In the genomic region with DNA sequence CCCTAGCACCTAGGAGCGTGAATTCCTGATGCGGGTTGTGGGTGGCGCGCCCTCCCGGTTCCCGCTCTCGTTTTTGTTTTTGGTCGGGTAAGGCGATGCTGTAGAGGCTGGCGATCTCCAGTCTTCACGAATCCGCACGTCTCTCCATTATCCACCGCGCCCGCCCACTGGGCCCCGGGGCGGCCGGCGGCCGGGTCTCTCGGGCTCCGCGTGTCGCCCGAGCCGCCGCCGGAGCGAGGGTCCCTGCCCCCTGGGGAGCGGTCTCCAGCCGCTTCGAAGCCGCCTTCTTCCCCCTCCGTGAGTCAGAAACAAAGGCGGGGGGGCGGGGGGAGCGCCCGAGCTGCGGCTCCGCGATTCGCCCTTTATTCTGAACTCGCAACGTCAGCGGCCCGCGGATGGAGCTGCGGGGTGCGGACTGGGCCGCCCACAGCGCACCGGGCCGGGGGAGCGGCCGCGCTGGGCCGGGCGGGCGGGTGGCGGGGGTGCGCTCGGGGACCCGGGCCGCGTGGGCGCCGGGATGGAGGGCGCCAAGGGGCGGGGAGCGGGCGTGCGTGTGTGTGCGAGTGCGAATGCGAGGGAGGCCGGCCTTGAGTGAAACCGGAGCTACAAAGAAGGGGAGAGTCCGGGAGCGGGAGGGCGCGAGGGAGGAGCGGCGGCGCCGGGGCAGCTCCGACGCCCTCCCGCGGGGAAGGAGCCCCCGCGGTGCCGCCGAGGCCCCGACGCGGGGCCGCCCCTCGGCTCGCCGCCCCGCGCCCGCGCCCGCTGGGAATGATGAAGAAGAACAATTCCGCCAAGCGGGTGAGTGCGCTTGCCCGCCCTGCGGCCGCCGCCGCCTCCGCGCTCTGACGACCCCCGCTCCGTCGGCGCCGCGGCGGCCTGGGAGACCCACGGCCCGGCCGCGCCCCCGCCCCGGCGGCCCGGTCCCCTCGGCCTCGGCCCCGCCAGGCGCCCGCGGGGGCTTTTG, we compare ENCODE assay signal across 8 cellular contexts. TPM values are rescaled to one million over a fixed set of nuclear protein-coding genes. Genes with fewer than 3 reads are reported as not detected.
A peak's percentile ranks its signal among the peaks of the same experiment; 100 is the strongest.
DNase-seq lines count a peak whose midpoint lies in the region; ATAC-seq and TF ChIP-seq lines count a peak whose summit lies in the region.

A gene with protein sequence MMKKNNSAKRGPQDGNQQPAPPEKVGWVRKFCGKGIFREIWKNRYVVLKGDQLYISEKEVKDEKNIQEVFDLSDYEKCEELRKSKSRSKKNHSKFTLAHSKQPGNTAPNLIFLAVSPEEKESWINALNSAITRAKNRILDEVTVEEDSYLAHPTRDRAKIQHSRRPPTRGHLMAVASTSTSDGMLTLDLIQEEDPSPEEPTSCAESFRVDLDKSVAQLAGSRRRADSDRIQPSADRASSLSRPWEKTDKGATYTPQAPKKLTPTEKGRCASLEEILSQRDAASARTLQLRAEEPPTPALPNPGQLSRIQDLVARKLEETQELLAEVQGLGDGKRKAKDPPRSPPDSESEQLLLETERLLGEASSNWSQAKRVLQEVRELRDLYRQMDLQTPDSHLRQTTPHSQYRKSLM (plus strand): TSS at position 427 of the 964 bp plus-strand sequence. CDS start 342 bp downstream, at position 769.

- no peaks in the 10 kb centered on the region for H3K27me3 ChIP-seq in breast epithelium

- H3K27ac ChIP-seq in breast epithelium: peak within 1 kb of the TSS; percentile 91 to 96

- ATAC-seq in GM21737 (IDR thresholded peaks at IDR 0.05; ENCODE audit: unreplicated experiment): peak; percentile 49
- peak; percentile 47 for ATAC-seq in WTC11
- ATAC-seq in GM18873 (IDR thresholded peaks at IDR 0.05; ENCODE audit: low FRiP score, unreplicated experiment): no peak

- H3K4me1 ChIP-seq in breast epithelium: peaks cover 0 to 5% of the 10 kb centered on the region in 2 donors

- H3K27ac Mint-ChIP-seq in Calu3 (ENCODE audit: unreplicated experiment) (no peak within 1 kb of the TSS), WTC11 (no peak within 1 kb of the TSS; the same call in 1 of the 2 replicates)

- no peak for TF ChIP-seq CTCF in Calu3 (IDR thresholded peaks at IDR 0.05; ENCODE audit: unreplicated experiment)
- TF ChIP-seq CTCF in WTC11 (IDR thresholded peaks at IDR 0.05): no peak
- no peak for TF ChIP-seq CTCF in breast epithelium (IDR thresholded peaks at IDR 0.05)

- no peak for TF ChIP-seq POLR2A in breast epithelium (IDR thresholded peaks at IDR 0.05)

- H3K36me3 ChIP-seq in breast epithelium: no peaks in the 10 kb centered on the region

- intact Hi-C loops in Calu3 (cut with micrococcal nuclease; ENCODE audit: unreplicated experiment): no loop called here
- intact Hi-C loops in breast epithelium (cut with DNase I; ENCODE audit: low total_unique reads): loop anchor here (5.0 kb wide), 1 partner anchor 1133 kb away; the partner anchor contains the start of gene ZNF687

- CTCF ChIA-PET in Calu3 (lab: Charles Lee): interaction anchor here (0.6 to 1.3 kb wide), 4 partner anchors 12 to 235 kb away, joined by 3 to 6 read pairs (median 5); no protein-coding TSS in a partner anchor
- CTCF ChIA-PET in WTC11 (lab: Charles Lee): interaction anchor here (0.6 to 2.4 kb wide), 7 partner anchors 13 to 208 kb away, joined by 3 to 11 read pairs (median 4); no protein-coding TSS in a partner anchor

- H3K9me3 Mint-ChIP-seq in Calu3 (ENCODE audit: low read depth, unreplicated experiment): no peaks in the 10 kb centered on the region
- H3K9me3 Mint-ChIP-seq in WTC11: no peaks in the 10 kb centered on the region

- DNase-seq in Calu3: peak; percentile 54
- DNase-seq in NCI-H1105 treated with DMSO at 0.1 percent for 48 hours (lab: John Stamatoyannopoulos, UW): peak; percentile 69
- peak; percentile 60 for DNase-seq in WTC11 (ENCODE audit: low spot score)
- DNase-seq in breast epithelium (ENCODE audit: low spot score in 2 of 2): peak; percentile 71 to 79
- peak; percentile 69 for DNase-seq in iPS-NIHi7 (ENCODE audit: extremely low spot score)
- peak; percentile 57 to 71 for DNase-seq in stimulated activated CD4-positive, alpha-beta T cell treated with anti-CD3 and anti-CD28 coated beads, Interleukin-12 subunit alpha, Interleukin-12 subunit beta, amount 100 ng/mL, for 24 hours (ENCODE audit: low read depth in 2 of 2)

- peak within 1 kb of the TSS; percentile 78 to 97 (median 93) for H3K4me3 ChIP-seq in breast epithelium

- H3K4me1 Mint-ChIP-seq in Calu3 (ENCODE audit: low read depth, unreplicated experiment) (peaks cover 7% of the 10 kb centered on the region), WTC11 (peaks cover 26% of the 10 kb centered on the region)

- BruUV-seq in Calu3 (replicated peaks; lab: Mats Ljungman, UMichigan): no TSS peak

- H3K27me3 Mint-ChIP-seq in Calu3 (ENCODE audit: unreplicated experiment) (peaks cover 63% of the 10 kb centered on the region), WTC11 (ENCODE audit: low read depth) (peaks cover 23% of the 10 kb centered on the region)

- peaks cover 16% of the 10 kb centered on the region for H3K36me3 Mint-ChIP-seq in Calu3 (ENCODE audit: insufficient read depth, unreplicated experiment)
- H3K36me3 Mint-ChIP-seq in WTC11: peaks cover 16% of the 10 kb centered on the region

- H3K9me3 ChIP-seq in breast epithelium: no peaks in the 10 kb centered on the region

- H3K4me3 Mint-ChIP-seq in Calu3 (ENCODE audit: low read depth, unreplicated experiment) (peak within 1 kb of the TSS; percentile 66), WTC11 (peak within 1 kb of the TSS; percentile 85)

- POLR2A ChIA-PET in WTC11 (lab: Charles Lee): interaction anchor here (1.0 to 2.2 kb wide), 2 partner anchors 13 kb away, joined by 4 to 16 read pairs; no protein-coding TSS in a partner anchor

TF ChIP-seq in WTC11, 78 proteins besides CTCF, POLR2A, EP300 and RAD21 (continues in another document):
- TF ChIP-seq ATF6 (CRISPR knock-in tag; IDR thresholded peaks at IDR 0.05) (no peak), JUN (CRISPR knock-in tag; IDR thresholded peaks at IDR 0.05) (no peak), TP53 (CRISPR knock-in tag; IDR thresholded peaks at IDR 0.05) (no peak; the same call in 1 of the 2 replicates), ATF1 (CRISPR knock-in tag; IDR thresholded peaks at IDR 0.05) (no peak), GTF2I (CRISPR knock-in tag; conservative IDR thresholded peaks at IDR 0.05) (no peak), ZNF423 (CRISPR knock-in tag; IDR thresholded peaks at IDR 0.05) (peak; percentile 64), ZNF263 (CRISPR knock-in tag; IDR thresholded peaks at IDR 0.05; ENCODE audit: low read depth) (no peak), ARID4B (CRISPR knock-in tag; IDR thresholded peaks at IDR 0.05; ENCODE audit: borderline replicate concordance) (no peak)
- TF ChIP-seq, protein P1, sequence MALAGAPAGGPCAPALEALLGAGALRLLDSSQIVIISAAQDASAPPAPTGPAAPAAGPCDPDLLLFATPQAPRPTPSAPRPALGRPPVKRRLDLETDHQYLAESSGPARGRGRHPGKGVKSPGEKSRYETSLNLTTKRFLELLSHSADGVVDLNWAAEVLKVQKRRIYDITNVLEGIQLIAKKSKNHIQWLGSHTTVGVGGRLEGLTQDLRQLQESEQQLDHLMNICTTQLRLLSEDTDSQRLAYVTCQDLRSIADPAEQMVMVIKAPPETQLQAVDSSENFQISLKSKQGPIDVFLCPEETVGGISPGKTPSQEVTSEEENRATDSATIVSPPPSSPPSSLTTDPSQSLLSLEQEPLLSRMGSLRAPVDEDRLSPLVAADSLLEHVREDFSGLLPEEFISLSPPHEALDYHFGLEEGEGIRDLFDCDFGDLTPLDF (CRISPR knock-in tag; IDR thresholded peaks at IDR 0.05): no peak

RNA-seq across cellular contexts. Expression of the gene that starts here (rescaled TPM):
- 2.0 and 4.2 TPM in 2 replicates for total RNA-seq in Calu3 (2022)
- 23.3 to 27.0 TPM (median 25.7 TPM) in 3 replicates for total RNA-seq in WTC11 (2021)
- 10 to 100 TPM; 20.8 to 58.0 (median 27.5) TPM for total RNA-seq in breast epithelium
